Comparison of ENCODE assay signal across 31 cellular contexts in genomic region chr5:32339878-32340277, GRCh38.
"Had no signal": no experiment of that assay in that cellular context is flagged by ENCODE, and none has a peak within 500 bp of the region (broad histone marks: within the 10 kb centered on the region; RNA-seq: fewer than 3 reads in every experiment).

No MANE protein-coding gene starts in this region.

- H3K9ac ChIP-seq: KMS-11 had no signal

- H3K27me3 ChIP-seq: brain microvascular endothelial cell had no signal

- H3K27ac Mint-ChIP-seq: activated CD4-positive, alpha-beta memory T cell treated with anti-CD3 and anti-CD28 coated beads for 36 hours; activated CD8-positive, alpha-beta memory T cell treated with anti-CD3 and anti-CD28 coated beads, Interleukin-2, amount 10 ng/mL, durations not matched to agents 7 days and 5 days; activated naive CD4-positive, alpha-beta T cell treated with anti-CD3 and anti-CD28 coated beads, Interleukin-2, amount 10 ng/mL, durations not matched to agents 7 days and 5 days; activated naive CD8-positive, alpha-beta T cell; activated naive CD8-positive, alpha-beta T cell treated with anti-CD3 and anti-CD28 coated beads, Interleukin-2, amount 50 U/mL, for 24 hours; T-helper 2 cell treated with Interferon-gamma antibody and Interleukin-4, amounts not matched to agents 5 μg/mL and 100 μg/mL, for 36 hours; WTC11 had no signal

- H3K4me1 Mint-ChIP-seq: activated CD8-positive, alpha-beta memory T cell treated with anti-CD3 and anti-CD28 coated beads, Interleukin-2, amount 10 ng/mL, durations not matched to agents 7 days and 5 days; activated naive CD4-positive, alpha-beta T cell treated with anti-CD3 and anti-CD28 coated beads, Interleukin-2, amount 10 ng/mL, durations not matched to agents 7 days and 5 days; activated naive CD8-positive, alpha-beta T cell treated with anti-CD3 and anti-CD28 coated beads, Interleukin-2, amount 50 U/mL, for 24 hours; WTC11 had no signal

- H3K27me3 Mint-ChIP-seq: activated CD4-positive, alpha-beta memory T cell treated with anti-CD3 and anti-CD28 coated beads for 36 hours; activated naive CD4-positive, alpha-beta T cell treated with anti-CD3 and anti-CD28 coated beads, Interleukin-2, amount 10 ng/mL, durations not matched to agents 7 days and 5 days; activated naive CD8-positive, alpha-beta T cell; activated naive CD8-positive, alpha-beta T cell treated with anti-CD3 and anti-CD28 coated beads, Interleukin-2, amount 50 U/mL, for 24 hours had no signal

- H3K36me3 ChIP-seq: brain microvascular endothelial cell had no signal

- H3K27ac ChIP-seq: brain microvascular endothelial cell, KMS-11, PC-9 had no signal

- H3K4me3 Mint-ChIP-seq: activated CD4-positive, alpha-beta memory T cell treated with anti-CD3 and anti-CD28 coated beads for 36 hours; activated CD8-positive, alpha-beta memory T cell treated with anti-CD3 and anti-CD28 coated beads, Interleukin-2, amount 10 ng/mL, durations not matched to agents 7 days and 5 days; activated naive CD4-positive, alpha-beta T cell treated with anti-CD3 and anti-CD28 coated beads, Interleukin-2, amount 10 ng/mL, durations not matched to agents 7 days and 5 days; activated naive CD8-positive, alpha-beta T cell; activated naive CD8-positive, alpha-beta T cell treated with anti-CD3 and anti-CD28 coated beads, Interleukin-2, amount 50 U/mL, for 24 hours; T-helper 2 cell treated with Interferon-gamma antibody and Interleukin-4, amounts not matched to agents 5 μg/mL and 100 μg/mL, for 36 hours; WTC11 had no signal

- H3K4me3 ChIP-seq: PC-9 had no signal

- H3K4me2 ChIP-seq: KMS-11, PC-9 had no signal

- ATAC-seq: activated CD8-positive, alpha-beta memory T cell treated with anti-CD3 and anti-CD28 coated beads, Interleukin-2, amount 10 ng/mL, durations not matched to agents 7 days and 5 days; activated naive CD8-positive, alpha-beta T cell treated with anti-CD3 and anti-CD28 coated beads, Interleukin-2, amount 50 U/mL, for 24 hours; WTC11 had no signal

- H2AFZ ChIP-seq: PC-9 had no signal

- DNase-seq: activated CD4-positive, alpha-beta memory T cell treated with anti-CD3 and anti-CD28 coated beads for 36 hours; activated CD4-positive, alpha-beta T cell treated with anti-CD3 and anti-CD28 coated beads for 4 hours; activated CD4-positive, alpha-beta T cell treated with anti-CD3 and anti-CD28 coated beads, Interleukin-2, amount 50 U/mL, for 1 hour; activated CD4-positive, CD25-positive, alpha-beta regulatory T cell treated with anti-CD3 and anti-CD28 coated beads, Interleukin-2, amount 50 U/mL, for 72 hours; activated CD8-positive, alpha-beta memory T cell treated with anti-CD3 and anti-CD28 coated beads for 24 hours; activated CD8-positive, alpha-beta memory T cell treated with anti-CD3 and anti-CD28 coated beads, Interleukin-2, amount 10 ng/mL, durations not matched to agents 7 days and 5 days; activated CD8-positive, alpha-beta memory T cell treated with anti-CD3 and anti-CD28 coated beads, Interleukin-2, amount 50 U/mL, for 48 hours; activated effector memory CD4-positive, alpha-beta T cell treated with Interleukin-2 at 50 U/mL for 16 hours; activated naive CD4-positive, alpha-beta T cell treated with anti-CD3 and anti-CD28 coated beads, Interleukin-2, amount 10 ng/mL, durations not matched to agents 7 days and 5 days; activated naive CD8-positive, alpha-beta T cell treated with anti-CD3 and anti-CD28 coated beads, Interleukin-2, amount 50 U/mL, for 24 hours; activated T-cell treated with anti-CD3 and anti-CD28 coated beads, Interleukin-2, amount 50 U/mL, for 48 hours; amniotic stem cell; aorta; brain microvascular endothelial cell; central memory CD4-positive, alpha-beta T cell; NCI-H1048; NCI-H1105 treated with DMSO at 0.1 percent for 48 hours; NCI-H1436; NCI-H1694 treated with DMSO at 0.1 percent for 48 hours; NCI-H2029; NCI-H2107; NCI-H2227 treated with DMSO at 0.1 percent for 48 hours; NCI-H510A treated with DMSO at 0.1 percent for 48 hours; NCI-H526 treated with DMSO at 0.1 percent for 48 hours; NK-92 treated with Interleukin-12 subunit alpha and Interleukin-12 subunit beta, amount 100 ng/mL, for 24 hours; PC-9; Right ventricle myocardium superior had no signal
